ENCODE assay signal across 1 cellular context in genomic region chr2:64114063-64114911, GRCh38.
A peak's percentile ranks its signal among the peaks of the same experiment; 100 is the strongest.
TF ChIP-seq lines count a peak whose summit lies in the region.

No MANE protein-coding gene starts in this region.

TF ChIP-seq in GM12878, 131 proteins besides CTCF, POLR2A, EP300 and RAD21:
- no peak for TF ChIP-seq IRF5 (IDR thresholded peaks at IDR 0.05; ENCODE audit: borderline replicate concordance)
- TF ChIP-seq MEF2A (IDR thresholded peaks at IDR 0.05; ENCODE audit: insufficient read depth, low read depth, low read length) = peak; percentile 49; the same call in 1 of the 2 replicates
- TF ChIP-seq MLLT1 (IDR thresholded peaks at IDR 0.05) = 0 out of 2 replicates have a peak, but pooled peaks have one; percentile 20
- no peak for TF ChIP-seq ZNF622 (IDR thresholded peaks at IDR 0.05)
- TF ChIP-seq RUNX3 (IDR thresholded peaks at IDR 0.05; ENCODE audit: low read length) = peak; percentile 97
- TF ChIP-seq IRF4 (IDR thresholded peaks at IDR 0.05; ENCODE audit: low read depth, low read length) = peak; percentile 93
- TF ChIP-seq ZNF24 (IDR thresholded peaks at IDR 0.05) = no peak
- TF ChIP-seq JUNB (IDR thresholded peaks at IDR 0.05) = peak; percentile 98
- TF ChIP-seq MYC (IDR thresholded peaks at IDR 0.05; ENCODE audit: insufficient read depth, insufficient read length, insufficient replicate concordance, low read length, severe bottlenecking) = no peak
- TF ChIP-seq MTA2 (IDR thresholded peaks at IDR 0.05; ENCODE audit: low read depth) = peak; percentile 67
- no peak for TF ChIP-seq E4F1 (IDR thresholded peaks at IDR 0.05; ENCODE audit: borderline replicate concordance, partially characterized antibody)
- TF ChIP-seq DPF2 (IDR thresholded peaks at IDR 0.05) = 0 out of 2 replicates have a peak, but pooled peaks have one; percentile 43
- TF ChIP-seq EED (IDR thresholded peaks at IDR 0.05; ENCODE audit: low read depth) = peak; percentile 17; the same call in 1 of the 2 replicates
- TF ChIP-seq CBFB (IDR thresholded peaks at IDR 0.05; ENCODE audit: low read depth) = peak; percentile 74; the same call in 1 of the 2 replicates
- peak; percentile 45; the same call in 1 of the 2 replicates for TF ChIP-seq GABPA (IDR thresholded peaks at IDR 0.05; ENCODE audit: low read depth)
- peak in 1 of 2 experiments; percentile 38; a peak in 1 of 4 replicates for TF ChIP-seq ETV6 (conservative IDR thresholded peaks at IDR 0.05 in 1 of 2, IDR thresholded peaks at IDR 0.05 in 1 of 2; ENCODE audit: borderline replicate concordance in 1 of 2, low read depth in 1 of 2)
- peak in 1 of 2 experiments; percentile 19; a peak in 1 of 4 replicates for TF ChIP-seq BHLHE40 (IDR thresholded peaks at IDR 0.05; ENCODE audit: borderline replicate concordance in 1 of 2, low read depth in 2 of 2, low read length in 1 of 2)
- peak; percentile 80 to 81 for TF ChIP-seq IKZF2 (IDR thresholded peaks at IDR 0.05)
- no peak for TF ChIP-seq CHD4 (IDR thresholded peaks at IDR 0.05)
- TF ChIP-seq MXI1 (IDR thresholded peaks at IDR 0.05; ENCODE audit: low read depth, low read length) = 0 out of 2 replicates have a peak, but pooled peaks have one; percentile 22
- peak; percentile 69; the same call in 1 of the 2 replicates for TF ChIP-seq TCF7 (IDR thresholded peaks at IDR 0.05; ENCODE audit: borderline replicate concordance)
- TF ChIP-seq NR2C2 (IDR thresholded peaks at IDR 0.05; ENCODE audit: borderline replicate concordance, control insufficient read depth, insufficient read length, low read depth) = no peak
- no peak for TF ChIP-seq ZBTB33 (IDR thresholded peaks at IDR 0.05)
- peak; percentile 59 for TF ChIP-seq IKZF1 (conservative IDR thresholded peaks at IDR 0.05)
- peak; percentile 53; the same call in 1 of the 2 replicates for TF ChIP-seq CREM (IDR thresholded peaks at IDR 0.05; ENCODE audit: low read depth)
- peak; percentile 90 for TF ChIP-seq JUND (IDR thresholded peaks at IDR 0.05; ENCODE audit: low read depth, low read length)
- TF ChIP-seq POLR2AphosphoS5 (IDR thresholded peaks at IDR 0.05; ENCODE audit: low read length) = peak; percentile 41; the same call in 1 of the 2 replicates
- peak; percentile 69; the same call in 1 of the 2 replicates for TF ChIP-seq ZNF217 (IDR thresholded peaks at IDR 0.05)
- TF ChIP-seq RELB (IDR thresholded peaks at IDR 0.05; ENCODE audit: low read depth) = peak; percentile 38; the same call in 1 of the 2 replicates
- TF ChIP-seq BCL11A (IDR thresholded peaks at IDR 0.05; ENCODE audit: low read depth, low read length) = peak; percentile 62; the same call in 1 of the 2 replicates
- TF ChIP-seq SMARCA5 (IDR thresholded peaks at IDR 0.05) = peak; percentile 23; the same call in 1 of the 2 replicates
- peak; percentile 79 for TF ChIP-seq SKIL (IDR thresholded peaks at IDR 0.05; ENCODE audit: low read depth, poor library complexity, severe bottlenecking)
- TF ChIP-seq ATF2 (IDR thresholded peaks at IDR 0.05; ENCODE audit: low read length) = peak; percentile 61; the same call in 1 of the 2 replicates
- TF ChIP-seq TAF1 (IDR thresholded peaks at IDR 0.05; ENCODE audit: borderline replicate concordance, low read depth, low read length) = no peak
- TF ChIP-seq ATF7 (IDR thresholded peaks at IDR 0.05; ENCODE audit: low read depth) = peak; percentile 47; the same call in 1 of the 2 replicates
- TF ChIP-seq NFIC (IDR thresholded peaks at IDR 0.05; ENCODE audit: low read depth, low read length) = peak; percentile 89
TF ChIP-seq in GM12878: peak in this region for 27.
